In genomic region chr1:203136409-203137042, GRCh38 we compare ENCODE assay signal across 17 cellular contexts. TPM values are rescaled to one million over a fixed set of nuclear protein-coding genes. Genes with fewer than 3 reads are reported as not detected.
DNase-seq lines count a peak whose midpoint lies in the region; ATAC-seq and TF ChIP-seq lines count a peak whose summit lies in the region.
"Had no signal": no experiment of that assay in that cellular context is flagged by ENCODE, and none has a peak within 500 bp of the region (broad histone marks: within the 10 kb centered on the region; RNA-seq: fewer than 3 reads in every experiment).

No MANE protein-coding gene starts in this region.

- intact Hi-C loops in breast epithelium (cut with DNase I; ENCODE audit: low total_unique reads) = no loop called here

- peaks cover 5% of the 10 kb centered on the region for H3K4me1 Mint-ChIP-seq in progenitor cell of endocrine pancreas (ENCODE audit: low read depth)

- DNase-seq in NCI-H1436 (lab: John Stamatoyannopoulos, UW) = peak; percentile 31
- no peak for DNase-seq in NCI-H1436 treated with DMSO at 0.1 percent for 48 hours (lab: John Stamatoyannopoulos, UW)
- DNase-seq in NCI-H1694 treated with DMSO at 0.1 percent for 48 hours (lab: John Stamatoyannopoulos, UW) = peak; percentile 21
- peak in 1 of 2 donors; percentile 17 for DNase-seq in breast epithelium (ENCODE audit: low spot score in 2 of 2)
- no peak for DNase-seq in progenitor cell of endocrine pancreas (ENCODE audit: low spot score, unreplicated experiment)
- DNase-seq in coronary artery (ENCODE audit: low spot score) = no peak
- DNase-seq in activated T-cell treated with anti-CD3 and anti-CD28 coated beads for 4 hours = no peak
- DNase-seq: activated T-cell treated with anti-CD3 and anti-CD28 coated beads, Interleukin-2, amount 50 U/mL, for 1 hour; anterior cingulate cortex; HCEC 1CT; heart right ventricle; left ventricle myocardium superior; NCI-H1417; thyroid gland had no signal

- H3K27me3 Mint-ChIP-seq in progenitor cell of endocrine pancreas = peaks cover 16% of the 10 kb centered on the region

- no peak overlapping the region for H3K27ac Mint-ChIP-seq in progenitor cell of endocrine pancreas

- H3K36me3 ChIP-seq in breast epithelium = no peaks in the 10 kb centered on the region
- H3K36me3 ChIP-seq: heart right ventricle, thyroid gland had no signal

- no peak for ATAC-seq in activated CD4-positive, CD25-positive, alpha-beta regulatory T cell treated with anti-CD3 and anti-CD28 coated beads, Interleukin-2, amount 50 U/mL, for 24 hours
- ATAC-seq: heart right ventricle, left ventricle myocardium superior had no signal

- no peaks in the 10 kb centered on the region for H3K9me3 Mint-ChIP-seq in progenitor cell of endocrine pancreas (ENCODE audit: low read depth)

- H3K4me3 Mint-ChIP-seq in progenitor cell of endocrine pancreas (ENCODE audit: low read depth) = no peak overlapping the region

- TF ChIP-seq CTCF in breast epithelium (IDR thresholded peaks at IDR 0.05) = no peak
- peak; percentile 25 for TF ChIP-seq CTCF in progenitor cell of endocrine pancreas (IDR thresholded peaks at IDR 0.05; ENCODE audit: unreplicated experiment)
- TF ChIP-seq CTCF in coronary artery (IDR thresholded peaks at IDR 0.05) = no peak

- H3K9me3 ChIP-seq in breast epithelium = no peaks in the 10 kb centered on the region
- H3K9me3 ChIP-seq: heart right ventricle, thyroid gland had no signal

- no peaks in the 10 kb centered on the region for H3K4me1 ChIP-seq in breast epithelium

- no peak for TF ChIP-seq POLR2A in breast epithelium (IDR thresholded peaks at IDR 0.05)

- H3K27ac ChIP-seq in breast epithelium (peak overlapping the region; percentile 51 to 68), coronary artery (no peak overlapping the region)
- H3K27ac ChIP-seq: heart right ventricle, thyroid gland, VCaP had no signal

- no peaks in the 10 kb centered on the region for H3K36me3 Mint-ChIP-seq in progenitor cell of endocrine pancreas (ENCODE audit: insufficient read depth)

- no peak overlapping the region for H3K4me3 ChIP-seq in breast epithelium
- no peak overlapping the region for H3K4me3 ChIP-seq in coronary artery
- H3K4me3 ChIP-seq: heart right ventricle, smooth muscle cell, thyroid gland had no signal

- H3K27me3 ChIP-seq in breast epithelium = no peaks in the 10 kb centered on the region
- H3K27me3 ChIP-seq: thyroid gland had no signal

RNA-seq across cellular contexts. Expression of gene ADORA1, which starts 9.0 kb away (rescaled TPM):
- total RNA-seq in breast epithelium = 10 to 100 TPM in 1 of 3 donors, 1 to 10 TPM in 1, under 1 TPM in 1; 0.64 to 14.5 (median 5.2) TPM
- total RNA-seq in progenitor cell of endocrine pancreas = 0.14 and 0.16 TPM in 2 replicates

RNA-seq across cellular contexts. Expression of gene MYBPH, which starts 39.1 kb away (rescaled TPM):
- total RNA-seq in breast epithelium (under 1 TPM in 1 of 3 donors, not detected in 2; 0.66 TPM), progenitor cell of endocrine pancreas (not detected in 2 replicates)
- total RNA-seq: heart right ventricle, left ventricle myocardium superior had no signal

RNA-seq across cellular contexts. Expression of gene CHI3L1, which starts 50.0 kb away (rescaled TPM):
- total RNA-seq in breast epithelium (100 to 1,000 TPM in 2 of 3 donors, 10 to 100 TPM in 1; 14.2 to 638 (median 426) TPM), progenitor cell of endocrine pancreas (not detected in 2 replicates)

RNA-seq across cellular contexts. Expression of gene MYOG, which starts 50.7 kb away (rescaled TPM):
- total RNA-seq in breast epithelium (not detected), progenitor cell of endocrine pancreas (not detected in 2 replicates)
- total RNA-seq: heart right ventricle, left ventricle myocardium superior, smooth muscle cell, thyroid gland had no signal

Comparison
In these comparisons a context has a peak if more than half of its experiments do, and no peak if none do; other contexts are left out.
1. DNase-seq: peak in NCI-H1436 (single experiment) and NCI-H1694 treated with DMSO at 0.1 percent for 48 hours (single experiment); none in NCI-H1436 treated with DMSO at 0.1 percent for 48 hours (single experiment), progenitor cell of endocrine pancreas (single experiment), coronary artery (single experiment) and activated T-cell treated with anti-CD3 and anti-CD28 coated beads for 4 hours (single experiment).
2. H3K27ac ChIP-seq: peak in breast epithelium (2 of 2); none in coronary artery (0 of 2).
3. RNA of gene CHI3L1, which starts 50.0 kb away (total RNA-seq): 14.2 to 638 TPM in breast epithelium; not detected in progenitor cell of endocrine pancreas; every median in the first group is over 10 times any median in the second.